ENCODE assay signal across 10 cellular contexts in the genomic region with DNA sequence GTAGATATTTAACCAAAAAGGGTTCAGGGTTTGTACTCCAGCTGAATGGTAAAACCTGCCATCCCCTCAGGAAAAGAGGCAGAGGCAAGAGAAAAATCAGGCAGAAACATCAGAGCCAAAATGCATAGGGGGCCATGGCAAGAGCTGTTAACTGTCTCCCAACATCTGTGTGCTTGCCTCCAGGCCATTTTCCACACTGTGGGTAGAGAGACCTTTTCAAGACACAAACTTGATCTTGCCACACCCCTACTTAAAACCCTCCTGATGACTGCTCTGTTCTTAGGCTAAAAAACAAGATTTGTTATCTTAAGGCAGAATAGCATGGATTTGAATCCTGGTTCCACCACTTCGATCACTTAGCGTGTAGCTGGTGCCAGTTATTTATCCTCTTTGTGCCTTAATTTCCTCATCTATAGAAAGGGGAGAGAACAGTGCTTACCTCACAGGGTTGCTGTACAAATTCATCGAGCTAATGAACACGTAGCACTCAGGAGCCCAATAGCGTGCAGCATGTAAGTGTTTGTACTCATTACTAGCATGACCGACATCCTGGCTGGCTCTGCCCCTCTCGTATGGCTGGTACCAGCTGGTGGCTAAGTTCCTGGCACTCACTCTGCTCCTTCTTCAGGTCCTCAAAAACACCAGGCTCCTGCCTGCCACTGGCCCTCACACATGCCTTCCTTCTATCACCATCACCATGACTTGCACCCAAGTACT. TPM values are rescaled to one million over a fixed set of nuclear protein-coding genes. Genes with fewer than 3 reads are reported as not detected.
DNase-seq lines count a peak whose midpoint lies in the region; ATAC-seq and TF ChIP-seq lines count a peak whose summit lies in the region.
"Had no signal": no experiment of that assay in that cellular context is flagged by ENCODE, and none has a peak within 500 bp of the region (broad histone marks: within the 10 kb centered on the region; RNA-seq: fewer than 3 reads in every experiment).

No MANE protein-coding gene starts in this region.

- TF ChIP-seq CTCF in brain (conservative IDR thresholded peaks at IDR 0.05) (no peak), osteocyte (IDR thresholded peaks at IDR 0.05) (no peak)

- H3K9me3 Mint-ChIP-seq in brain (peaks cover 0 to 4% (median 3%) of the 10 kb centered on the region in 5 experiments), osteocyte (ENCODE audit: unreplicated experiment) (no peaks in the 10 kb centered on the region)

- no peak overlapping the region for H3K4me3 Mint-ChIP-seq in brain
- H3K4me3 Mint-ChIP-seq in osteocyte (ENCODE audit: unreplicated experiment), result peak overlapping the region; percentile 54

- H3K4me1 Mint-ChIP-seq in brain, result peaks cover 63% of the 10 kb centered on the region
- H3K4me1 Mint-ChIP-seq in osteocyte (ENCODE audit: unreplicated experiment), result peaks cover 91% of the 10 kb centered on the region

- in situ Hi-C loops in G401 (cut with HindIII; ENCODE audit: low sequenced_read_pairs), result no loop called here

- DNase-seq in G401 (ENCODE audit: low spot score), result peak; percentile 91
- peak; percentile 60 for DNase-seq in NCI-H2029 treated with DMSO at 0.1 percent for 48 hours (lab: John Stamatoyannopoulos, UW)
- DNase-seq in osteocyte (ENCODE audit: extremely low spot score, unreplicated experiment), result no peak
- no peak for DNase-seq in AG08396 (ENCODE audit: low spot score)
- DNase-seq in stimulated activated CD4-positive, alpha-beta T cell treated with anti-CD3 and anti-CD28 coated beads, Interleukin-4, amount 100 ng/mL, for 24 hours, result no peak
- DNase-seq in anterior cingulate cortex (lab: John Stamatoyannopoulos, UW), result no peak
- DNase-seq: central memory CD4-positive, alpha-beta T cell; NCI-H187 had no signal

- H3K36me3 Mint-ChIP-seq in brain (peaks cover 41% of the 10 kb centered on the region), osteocyte (ENCODE audit: unreplicated experiment) (no peaks in the 10 kb centered on the region)

- ATAC-seq in GM18873 (IDR thresholded peaks at IDR 0.05; ENCODE audit: low FRiP score, unreplicated experiment), result no peak

- H3K27me3 Mint-ChIP-seq in brain (peaks cover 2% of the 10 kb centered on the region), osteocyte (ENCODE audit: unreplicated experiment) (no peaks in the 10 kb centered on the region)

- peak overlapping the region in 3 of 5 experiments; percentile 68 to 85 (median 74) for H3K27ac Mint-ChIP-seq in brain
- H3K27ac Mint-ChIP-seq in osteocyte (ENCODE audit: unreplicated experiment), result peak overlapping the region; percentile 92

RNA-seq across cellular contexts. Expression of a gene that starts 25.8 kb away (rescaled TPM):
- total RNA-seq in G401 (2014; rRNA removed; shearing (Covaris generic)), result 48.8 and 58.5 TPM in 2 replicates
- 81.5 TPM for polyA plus RNA-seq in brain (ENCODE audit: insufficient read depth, low read depth, low replicate concordance)
- total RNA-seq in osteocyte, result 280 and 281 TPM in 2 replicates

Comparison
In these comparisons a context has a peak if more than half of its experiments do, and no peak if none do; other contexts are left out.
1. DNase-seq: peak in G401 (single experiment) and NCI-H2029 treated with DMSO at 0.1 percent for 48 hours (single experiment); none in osteocyte (single experiment), AG08396 (single experiment), stimulated activated CD4-positive, alpha-beta T cell treated with anti-CD3 and anti-CD28 coated beads, Interleukin-4, amount 100 ng/mL, for 24 hours (single experiment) and anterior cingulate cortex (0 of 58).